16 cellular contexts compared by ENCODE assay signal in the genomic region with DNA sequence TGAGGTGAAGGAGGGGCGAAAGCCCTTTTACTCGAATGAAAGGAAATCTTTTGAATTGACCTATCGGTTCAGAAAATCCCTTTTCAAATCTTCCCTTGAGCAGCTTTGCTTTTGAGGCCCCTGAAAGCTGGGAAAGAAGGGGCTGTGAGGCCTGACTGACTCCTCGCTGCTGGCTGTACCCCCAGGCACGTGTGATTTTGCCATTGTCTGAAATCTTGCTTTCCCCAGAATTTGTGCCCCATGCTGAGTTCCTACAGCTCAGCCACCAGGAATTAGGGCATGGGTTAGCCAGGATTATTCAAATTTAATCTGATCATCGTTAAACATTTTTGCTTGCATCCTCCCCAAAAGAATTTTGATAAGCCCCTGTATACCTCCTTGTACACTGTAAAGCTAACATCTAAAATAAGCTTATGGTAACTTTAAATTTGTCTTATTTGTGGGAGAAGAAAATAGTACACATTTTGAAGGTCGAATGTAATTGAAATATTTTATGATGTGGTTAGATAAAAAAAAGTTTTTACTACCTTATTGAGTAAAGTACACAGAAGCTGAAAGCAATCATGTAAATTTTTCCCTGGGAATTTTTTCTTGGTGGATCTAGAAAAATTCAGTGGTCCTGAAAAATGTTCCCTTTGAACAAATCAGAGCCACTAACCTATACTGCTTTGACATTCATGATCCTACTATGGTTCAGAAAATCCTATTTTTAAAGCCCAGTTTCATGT. TPM values are rescaled to one million over a fixed set of nuclear protein-coding genes. Genes with fewer than 3 reads are reported as not detected.
A peak's percentile ranks its signal among the peaks of the same experiment; 100 is the strongest.
DNase-seq lines count a peak whose midpoint lies in the region; ATAC-seq and TF ChIP-seq lines count a peak whose summit lies in the region.
"Had no signal": no experiment of that assay in that cellular context is flagged by ENCODE, and none has a peak within 500 bp of the region (broad histone marks: within the 10 kb centered on the region; RNA-seq: fewer than 3 reads in every experiment).

No MANE protein-coding gene starts in this region.

- DNase-seq in amniotic epithelial cell (ENCODE audit: low read depth) (peak; percentile 29), thyroid gland (no peak), foreskin keratinocyte (no peak), GOT3 (lab: John Stamatoyannopoulos, UW) (no peak)
- DNase-seq: activated CD8-positive, alpha-beta memory T cell treated with anti-CD3 and anti-CD28 coated beads, Interleukin-2, amount 50 U/mL, for 4 hours; effector memory CD8-positive, alpha-beta T cell; hippocampal formation; NCI-H1105 treated with DMSO at 0.1 percent for 48 hours; stimulated activated CD4-positive, alpha-beta T cell treated with anti-CD3 and anti-CD28 coated beads, Interleukin-4, amount 100 ng/mL, for 4 hours had no signal

- 70 to 75% methylated on average over 7 of the region's 7 CpGs for WGBS in thyroid gland, 2 donors

- H3K27ac ChIP-seq in HUES6 (ENCODE audit: low read depth, low read length) (peak overlapping the region; percentile 28; the same call in 1 of the 2 replicates), iPS-20b (ENCODE audit: low read length) (peak overlapping the region; percentile 7), thyroid gland (peak overlapping the region in 2 of 3 donors; percentile 38 to 65), foreskin keratinocyte (no peak overlapping the region)
- H3K27ac ChIP-seq: HL-60 had no signal

- TF ChIP-seq CTCF in thyroid gland (IDR thresholded peaks at IDR 0.05) = no peak
- TF ChIP-seq CTCF in foreskin keratinocyte (conservative IDR thresholded peaks at IDR 0.05) = no peak

- H3K36me3 ChIP-seq in HUES6 (ENCODE audit: control insufficient read depth, insufficient read depth, low read length) = no peaks in the 10 kb centered on the region
- no peaks in the 10 kb centered on the region for H3K36me3 ChIP-seq in iPS-20b (ENCODE audit: insufficient read depth, low read depth, low read length)
- no peaks in the 10 kb centered on the region for H3K36me3 ChIP-seq in thyroid gland

- no peak for TF ChIP-seq POLR2A in thyroid gland (IDR thresholded peaks at IDR 0.05)

- H3K27me3 ChIP-seq in HUES6 (ENCODE audit: control insufficient read depth, insufficient read depth, low read length) (no peaks in the 10 kb centered on the region), iPS-20b (ENCODE audit: insufficient read depth, low read length) (no peaks in the 10 kb centered on the region), thyroid gland (no peaks in the 10 kb centered on the region), foreskin keratinocyte (no peaks in the 10 kb centered on the region)

- H3K9me3 ChIP-seq in HUES6 (ENCODE audit: control insufficient read depth, insufficient read depth, low read depth, low read length) = peaks cover 3% of the 10 kb centered on the region; the same call in 1 of the 2 replicates
- H3K9me3 ChIP-seq in iPS-20b (ENCODE audit: insufficient read depth, low read depth, low read length) = no peaks in the 10 kb centered on the region
- no peaks in the 10 kb centered on the region for H3K9me3 ChIP-seq in thyroid gland

- H3K4me3 ChIP-seq in HUES6 (ENCODE audit: low read depth, low read length) (no peak overlapping the region), iPS-20b (ENCODE audit: low read length) (no peak overlapping the region), thyroid gland (replicated peaks in 1 of 3) (no peak overlapping the region)

- intact Hi-C loops in thyroid gland (cut with DNase I) = no loop called here

- H3K4me1 ChIP-seq in HUES6 (ENCODE audit: control insufficient read depth, insufficient read depth, low read length) (peaks cover 19% of the 10 kb centered on the region), iPS-20b (ENCODE audit: insufficient read depth, low read length) (peaks cover 16% of the 10 kb centered on the region; the same call in 1 of the 2 replicates), thyroid gland (peaks cover 20 to 27% of the 10 kb centered on the region in 2 donors), foreskin keratinocyte (no peaks in the 10 kb centered on the region)

- H3K9ac ChIP-seq in HUES6 (ENCODE audit: low read length) (no peak overlapping the region), iPS-20b (ENCODE audit: low read depth, low read length) (peak overlapping the region; percentile 11; the same call in 1 of the 2 replicates)

- no peak for ATAC-seq in activated CD4-positive, CD25-positive, alpha-beta regulatory T cell treated with anti-CD3 and anti-CD28 coated beads, Interleukin-2, amount 50 U/mL, for 24 hours
- ATAC-seq in foreskin keratinocyte = no peak
- ATAC-seq: effector memory CD8-positive, alpha-beta T cell had no signal

RNA-seq across cellular contexts. Expression of a gene that starts 46.7 kb away (rescaled TPM):
- total RNA-seq in thyroid gland = 100 to 1,000 TPM in 3 of 4 donors, 10 to 100 TPM in 1; 39.4 to 130 (median 116) TPM
- 17.2 and 17.7 TPM in 2 replicates for total RNA-seq in foreskin keratinocyte
- polyA plus RNA-seq in foreskin keratinocyte = 3.0 and 3.8 TPM in 2 replicates

RNA-seq across cellular contexts. Expression of a gene that starts 47.3 kb away (rescaled TPM):
- total RNA-seq in thyroid gland (under 1 TPM in 1 of 4 donors, not detected in 3; under 0.01 TPM), foreskin keratinocyte (not detected in 2 replicates)
- not detected in 2 replicates for polyA plus RNA-seq in foreskin keratinocyte
- total RNA-seq: lung microvascular endothelial cell, NCI-H460, pulmonary artery endothelial cell had no signal
